19 cellular contexts compared by ENCODE assay signal in genomic region chr1:43924516-43924915, GRCh38. TPM values are rescaled to one million over a fixed set of nuclear protein-coding genes. Genes with fewer than 3 reads are reported as not detected.
A peak's percentile ranks its signal among the peaks of the same experiment; 100 is the strongest.
DNase-seq lines count a peak whose midpoint lies in the region; ATAC-seq, FAIRE-seq and TF ChIP-seq lines count a peak whose summit lies in the region.
"Had no signal": no experiment of that assay in that cellular context is flagged by ENCODE, and none has a peak within 500 bp of the region (broad histone marks: within the 10 kb centered on the region; RNA-seq: fewer than 3 reads in every experiment).

No MANE protein-coding gene starts in this region.

- no peaks in the 10 kb centered on the region for H3K36me3 ChIP-seq in HCT116 (ENCODE audit: control insufficient read depth in 1 of 2, insufficient read depth in 2 of 2, low read length in 2 of 2)
- H3K36me3 ChIP-seq: HAP-1 had no signal

- no peaks in the 10 kb centered on the region for H3K79me2 ChIP-seq in HCT116 (ENCODE audit: insufficient read depth, low read length)

- no peak overlapping the region for H3K27ac ChIP-seq in HCT116 (ENCODE audit: low read depth, low read length)
- peak overlapping the region; percentile 69 for H3K27ac ChIP-seq in foreskin keratinocyte
- H3K27ac ChIP-seq: BLaER1 treated with 17β-estradiol and CSF1 and Interleukin-3, amounts not matched to agents 10 nM and 100 nM had no signal

- no peak overlapping the region for H3K9ac ChIP-seq in HCT116 (ENCODE audit: low read length)
- H3K9ac ChIP-seq: BLaER1 treated with 17β-estradiol and CSF1 and Interleukin-3, amounts not matched to agents 10 nM and 100 nM had no signal

- DNase-seq in HCT116 (ENCODE audit: low read depth, low spot score) (no peak), NCI-H82 (lab: John Stamatoyannopoulos, UW) (peak; percentile 88), foreskin keratinocyte (peak in 1 of 2 donors; percentile 81), urothelium cell line (ENCODE audit: low spot score) (no peak), OCI-M2 (lab: John Stamatoyannopoulos, UW; ENCODE audit: unreplicated experiment) (no peak), islet precursor cell (no peak)
- DNase-seq: CD8-positive, alpha-beta memory T cell; NCI-H1105 treated with DMSO at 0.1 percent for 48 hours; NCI-H1694; NCI-H2227 treated with DMSO at 0.1 percent for 48 hours; NCI-H524; SW 1271 had no signal

- H4K20me1 ChIP-seq in HCT116 (ENCODE audit: insufficient read depth) = no peaks in the 10 kb centered on the region
- H4K20me1 ChIP-seq: BLaER1 treated with 17β-estradiol and CSF1 and Interleukin-3, amounts not matched to agents 10 nM and 100 nM had no signal

- no peaks in the 10 kb centered on the region for H3K27me3 Mint-ChIP-seq in activated T-helper 17 cell treated with anti-CD3 and anti-CD28 coated beads, Interleukin-2, amount 50 U/mL, for 72 hours

- no peak for FAIRE-seq in urothelium cell line (lab: Jason Lieb, UNC)
- FAIRE-seq: D721Med had no signal

- H3K4me1 ChIP-seq in HCT116 (ENCODE audit: control insufficient read depth in 1 of 2, insufficient read depth in 2 of 2, low read length in 2 of 2) (peaks cover 16 to 94% of the 10 kb centered on the region in 2 experiments), foreskin keratinocyte (peaks cover 32% of the 10 kb centered on the region)
- H3K4me1 ChIP-seq: HAP-1 had no signal

- H3K27me3 ChIP-seq in HCT116 (ENCODE audit: insufficient read depth, low read length) (no peaks in the 10 kb centered on the region), foreskin keratinocyte (no peaks in the 10 kb centered on the region)
- H3K27me3 ChIP-seq: BLaER1 treated with 17β-estradiol and CSF1 and Interleukin-3, amounts not matched to agents 10 nM and 100 nM had no signal

- no peaks in the 10 kb centered on the region for H3K9me2 ChIP-seq in HCT116 (ENCODE audit: insufficient read depth)

- intact Hi-C loops in HCT116 (cut with micrococcal nuclease) = no loop called here

- no peak for TF ChIP-seq RAD21 in HCT116 (IDR thresholded peaks at IDR 0.05; ENCODE audit: low read depth)

- RAD21 ChIA-PET in HCT116 (lab: Charles Lee; ENCODE audit: low non-redundant PET in 1 of 2, low total read pairs in 2 of 2, uncharacterized antibody in 2 of 2, unreplicated experiment in 2 of 2) = no interaction called here

- H2AFZ ChIP-seq in HCT116 (ENCODE audit: low read depth, low read length, poor library complexity, severe bottlenecking) = no peak overlapping the region

- peak overlapping the region; percentile 21 for H3K4me2 ChIP-seq in HCT116 (ENCODE audit: low read length)
- H3K4me2 ChIP-seq: BLaER1 treated with 17β-estradiol and CSF1 and Interleukin-3, amounts not matched to agents 10 nM and 100 nM had no signal

- no peaks in the 10 kb centered on the region for H3K9me3 Mint-ChIP-seq in activated T-helper 17 cell treated with anti-CD3 and anti-CD28 coated beads, Interleukin-2, amount 50 U/mL, for 72 hours
- H3K9me3 Mint-ChIP-seq: CD8-positive, alpha-beta memory T cell had no signal

- TF ChIP-seq CTCF in HCT116 (IDR thresholded peaks at IDR 0.05 in 2 of 3, conservative IDR thresholded peaks at IDR 0.05 in 1 of 3; ENCODE audit: borderline replicate concordance in 1 of 3, insufficient read depth in 1 of 3, low read depth in 2 of 3, low read length in 2 of 3) = no peak
- no peak for TF ChIP-seq CTCF in foreskin keratinocyte (conservative IDR thresholded peaks at IDR 0.05)

- no peak for TF ChIP-seq POLR2A in HCT116 (IDR thresholded peaks at IDR 0.05; ENCODE audit: borderline replicate concordance, extremely low read depth, insufficient read depth, insufficient read length)

- no TSS peak for BruUV-seq in HCT116 (replicated peaks; lab: Mats Ljungman, UMichigan)

- POLR2A ChIA-PET in HCT116 (lab: Charles Lee) = no interaction called here

- no peaks in the 10 kb centered on the region for H3K36me3 Mint-ChIP-seq in activated T-helper 17 cell treated with anti-CD3 and anti-CD28 coated beads, Interleukin-2, amount 50 U/mL, for 72 hours (ENCODE audit: low read depth)

- H3K4me3 ChIP-seq in HCT116 (replicated peaks in 1 of 2; ENCODE audit: low read depth in 1 of 2, low read length in 2 of 2) = no peak overlapping the region
- H3K4me3 ChIP-seq: BLaER1 treated with 17β-estradiol and CSF1 and Interleukin-3, amounts not matched to agents 10 nM and 100 nM; HAP-1 had no signal

- ATAC-seq in HCT116 (no peak), foreskin keratinocyte (peak; percentile 53), HG02973 (IDR thresholded peaks at IDR 0.05; ENCODE audit: unreplicated experiment) (no peak)
- ATAC-seq in activated T-helper 17 cell treated with anti-CD3 and anti-CD28 coated beads, Interleukin-2, amount 50 U/mL, for 72 hours (replicated peaks) = no peak
- ATAC-seq: Right ventricle myocardium inferior had no signal

- H3K4me1 Mint-ChIP-seq in activated T-helper 17 cell treated with anti-CD3 and anti-CD28 coated beads, Interleukin-2, amount 50 U/mL, for 72 hours = no peaks in the 10 kb centered on the region

- CTCF ChIA-PET in HCT116 (lab: Charles Lee) = interaction anchor here (1.1 to 2.8 kb wide), 2 partner anchors 10 to 161 kb away, joined by 4 to 12 read pairs; no protein-coding TSS in a partner anchor

- no peak overlapping the region for H3K4me3 Mint-ChIP-seq in activated T-helper 17 cell treated with anti-CD3 and anti-CD28 coated beads, Interleukin-2, amount 50 U/mL, for 72 hours
- H3K4me3 Mint-ChIP-seq: CD8-positive, alpha-beta memory T cell had no signal

- H3K9me3 ChIP-seq in HCT116 (ENCODE audit: control insufficient read depth in 1 of 2, insufficient read depth in 1 of 2, low read depth in 1 of 2, low read length in 2 of 2) = no peaks in the 10 kb centered on the region
- H3K9me3 ChIP-seq: HAP-1 had no signal

- H3K27ac Mint-ChIP-seq in activated T-helper 17 cell treated with anti-CD3 and anti-CD28 coated beads, Interleukin-2, amount 50 U/mL, for 72 hours = peak overlapping the region; percentile 39

TF ChIP-seq in HCT116, 20 proteins besides CTCF, POLR2A, EP300 and RAD21:
- TF ChIP-seq POLR2AphosphoS5 (IDR thresholded peaks at IDR 0.05; ENCODE audit: low read depth, low read length) (no peak), EGR1 (IDR thresholded peaks at IDR 0.05; ENCODE audit: low read depth) (no peak), ELF1 (IDR thresholded peaks at IDR 0.05; ENCODE audit: borderline replicate concordance, low read depth) (no peak), CBX3 (IDR thresholded peaks at IDR 0.05; ENCODE audit: low read depth) (no peak), EZH2 (IDR thresholded peaks at IDR 0.05) (no peak)
TF ChIP-seq in HCT116: peak in this region for 0.

RNA-seq across cellular contexts. Expression of gene ARTN, which starts 9.1 kb away (rescaled TPM):
- total RNA-seq in HCT116 (2021; ENCODE audit: unreplicated experiment) (36.4 TPM), foreskin keratinocyte (133 and 138 TPM in 2 replicates)
- polyA plus RNA-seq in HCT116 (2012) = 46.0 and 46.3 TPM in 2 replicates
- under 1 TPM in 1 of 2 donors, not detected in 1; 0.32 TPM for total RNA-seq in activated T-helper 17 cell treated with anti-CD3 and anti-CD28 coated beads, Interleukin-2, amount 50 U/mL, for 72 hours
- 170 and 172 TPM in 2 replicates for polyA plus RNA-seq in foreskin keratinocyte
- total RNA-seq: G401 had no signal
- polyA plus RNA-seq: CD8-positive, alpha-beta memory T cell had no signal

RNA-seq across cellular contexts. Expression of gene IPO13, which starts 22.2 kb away (rescaled TPM):
- total RNA-seq in HCT116 (2021; ENCODE audit: unreplicated experiment) (18.7 TPM), foreskin keratinocyte (30.1 and 32.9 TPM in 2 replicates)
- 16.2 and 18.9 TPM in 2 replicates for polyA plus RNA-seq in HCT116 (2012)
- 10 to 100 TPM in 1 of 2 donors, 1 to 10 TPM in 1; 9.4 to 26.5 TPM for total RNA-seq in activated T-helper 17 cell treated with anti-CD3 and anti-CD28 coated beads, Interleukin-2, amount 50 U/mL, for 72 hours
- polyA plus RNA-seq in foreskin keratinocyte = 23.6 and 25.9 TPM in 2 replicates

RNA-seq across cellular contexts. Expression of gene DPH2, which starts 45.3 kb away (rescaled TPM):
- total RNA-seq in HCT116 (2021; ENCODE audit: unreplicated experiment) (53.2 TPM), foreskin keratinocyte (28.5 and 33.3 TPM in 2 replicates)
- polyA plus RNA-seq in HCT116 (2012) = 31.5 and 32.2 TPM in 2 replicates
- total RNA-seq in activated T-helper 17 cell treated with anti-CD3 and anti-CD28 coated beads, Interleukin-2, amount 50 U/mL, for 72 hours = 10 to 100 TPM; 24.7 to 59.4 TPM
- 27.1 and 34.1 TPM in 2 replicates for polyA plus RNA-seq in foreskin keratinocyte

RNA-seq across cellular contexts. Expression of gene ATP6V0B, which starts 50.2 kb away (rescaled TPM):
- total RNA-seq in HCT116 (2021; ENCODE audit: unreplicated experiment) (122 TPM), foreskin keratinocyte (170 and 176 TPM in 2 replicates)
- 142 and 154 TPM in 2 replicates for polyA plus RNA-seq in HCT116 (2012)
- 100 to 1,000 TPM in 1 of 2 donors, 10 to 100 TPM in 1; 80.1 to 183 TPM for total RNA-seq in activated T-helper 17 cell treated with anti-CD3 and anti-CD28 coated beads, Interleukin-2, amount 50 U/mL, for 72 hours
- 207 and 211 TPM in 2 replicates for polyA plus RNA-seq in foreskin keratinocyte

RNA-seq across cellular contexts. Expression of gene B4GALT2, which starts 54.5 kb away (rescaled TPM):
- 76.8 TPM for total RNA-seq in HCT116 (2021; ENCODE audit: unreplicated experiment)
- 63.9 and 73.1 TPM in 2 replicates for polyA plus RNA-seq in HCT116 (2012)
- total RNA-seq in activated T-helper 17 cell treated with anti-CD3 and anti-CD28 coated beads, Interleukin-2, amount 50 U/mL, for 72 hours = 10 to 100 TPM; 18.5 to 34.4 TPM
- 90.6 and 99.1 TPM in 2 replicates for total RNA-seq in foreskin keratinocyte
- 93.3 and 101 TPM in 2 replicates for polyA plus RNA-seq in foreskin keratinocyte

Comparison
In these comparisons a context has a peak if more than half of its experiments do, and no peak if none do; other contexts are left out.
1. RNA of gene ARTN, which starts 9.1 kb away (total RNA-seq): 133 to 138 TPM in foreskin keratinocyte and 36.4 TPM in HCT116 (single experiment); 0.32 TPM in activated T-helper 17 cell treated with anti-CD3 and anti-CD28 coated beads, Interleukin-2, amount 50 U/mL, for 72 hours; every median in the first group is over 10 times any median in the second.